8 cellular contexts compared by ENCODE assay signal in genomic region chr11:108221981-108222685, GRCh38. TPM values are rescaled to one million over a fixed set of nuclear protein-coding genes. Genes with fewer than 3 reads are reported as not detected.
DNase-seq lines count a peak whose midpoint lies in the region; ATAC-seq and TF ChIP-seq lines count a peak whose summit lies in the region.

NPAT (minus strand) TSS chr11:108222638; CDS start chr11:108222536, 102 bp downstream.

- CTCF ChIA-PET in HEK293T (lab: Yijun Ruan, JAX) = interaction anchor here (1.0 kb wide), 1 partner anchor 213 kb away, joined by 3 read pairs; the partner anchor contains the start of gene CUL5

- H3K79me2 ChIP-seq in parathyroid adenoma = peaks cover 19% of the 10 kb centered on the region

- POLR2A ChIA-PET in HEK293T (lab: Yijun Ruan, JAX) = interaction anchor here (1.0 to 2.5 kb wide), 4 partner anchors 13 to 101 kb away, joined by 3 to 10 read pairs (median 3); partner anchors contain the start of gene ACAT1

- H2AFZ ChIP-seq in parathyroid adenoma = peak within 1 kb of the TSS; percentile 90

- TF ChIP-seq CTCF in esophagus squamous epithelium (IDR thresholded peaks at IDR 0.05) (no peak), parathyroid adenoma (IDR thresholded peaks at IDR 0.05) (no peak)

- H3K27ac ChIP-seq in esophagus squamous epithelium (peak within 1 kb of the TSS; percentile 95 to 98 (median 97)), parathyroid adenoma (peak within 1 kb of the TSS; percentile 88)

- DNase-seq in HEK293T (ENCODE audit: extremely low spot score) (no peak), T-helper 9 cell (peak; percentile 31), esophagus squamous epithelium (lab: John Stamatoyannopoulos, UW) (no peak), globus pallidus (ENCODE audit: low spot score) (no peak)

- peak in 3 of 4 donors; percentile 95 to 97 (median 95) for TF ChIP-seq POLR2A in esophagus squamous epithelium (IDR thresholded peaks at IDR 0.05)

- H3K4me1 ChIP-seq in esophagus squamous epithelium = peaks cover 6 to 70% (median 18%) of the 10 kb centered on the region in 3 donors
- peaks cover 5% of the 10 kb centered on the region for H3K4me1 ChIP-seq in parathyroid adenoma

- H3K4me2 ChIP-seq in parathyroid adenoma (ENCODE audit: low read length) = peak within 1 kb of the TSS; percentile 72

- peak within 1 kb of the TSS; percentile 37 for H3K9ac ChIP-seq in parathyroid adenoma

- H3K4me3 ChIP-seq in GM08714 (ENCODE audit: low read length) (peak within 1 kb of the TSS; percentile 99), esophagus squamous epithelium (peak within 1 kb of the TSS; percentile 61 to 94 (median 70)), parathyroid adenoma (ENCODE audit: low read depth, low read length) (peak within 1 kb of the TSS; percentile 72)

- peaks cover 0 to 3% (median 0%) of the 10 kb centered on the region in 3 donors for H3K36me3 ChIP-seq in esophagus squamous epithelium
- no peaks in the 10 kb centered on the region for H3K36me3 ChIP-seq in parathyroid adenoma (ENCODE audit: control insufficient read depth, insufficient read depth, low read length)

- intact Hi-C loops in esophagus squamous epithelium (cut with DNase I) = loop anchor here (10.0 kb wide), 1 partner anchor 423 kb away; no protein-coding TSS in a partner anchor

- WGBS in esophagus squamous epithelium, 2 donors = 1% methylated on average over 24 to 27 of the region's 36 CpGs

- H3K27me3 ChIP-seq in esophagus squamous epithelium (no peaks in the 10 kb centered on the region), parathyroid adenoma (ENCODE audit: control insufficient read depth, insufficient read depth, low read length) (no peaks in the 10 kb centered on the region)

- ATAC-seq in HG03159 (IDR thresholded peaks at IDR 0.05; ENCODE audit: unreplicated experiment) = no peak
- no peak for ATAC-seq in HG03469 (IDR thresholded peaks at IDR 0.05; ENCODE audit: unreplicated experiment)

- no peaks in the 10 kb centered on the region for H3K9me3 ChIP-seq in esophagus squamous epithelium
- no peaks in the 10 kb centered on the region for H3K9me3 ChIP-seq in parathyroid adenoma (ENCODE audit: control insufficient read depth, low read length)

TF ChIP-seq in HEK293T, 16 proteins besides CTCF, POLR2A, EP300 and RAD21:
- TF ChIP-seq ELF4 (IDR thresholded peaks at IDR 0.05) (peak; percentile 44; the same call in 1 of the 2 replicates), FOXM1 (IDR thresholded peaks at IDR 0.05; ENCODE audit: borderline replicate concordance) (no peak), L3MBTL2 (conservative IDR thresholded peaks at IDR 0.05) (peak; percentile 78)

RNA-seq across cellular contexts. Expression of gene NPAT, which starts in this region (rescaled TPM):
- 10 to 100 TPM in 2 of 4 donors, 1 to 10 TPM in 2; 8.2 to 15.6 (median 11.7) TPM for total RNA-seq in esophagus squamous epithelium
